Comparison of ENCODE assay signal across 2 cellular contexts in the genomic region with DNA sequence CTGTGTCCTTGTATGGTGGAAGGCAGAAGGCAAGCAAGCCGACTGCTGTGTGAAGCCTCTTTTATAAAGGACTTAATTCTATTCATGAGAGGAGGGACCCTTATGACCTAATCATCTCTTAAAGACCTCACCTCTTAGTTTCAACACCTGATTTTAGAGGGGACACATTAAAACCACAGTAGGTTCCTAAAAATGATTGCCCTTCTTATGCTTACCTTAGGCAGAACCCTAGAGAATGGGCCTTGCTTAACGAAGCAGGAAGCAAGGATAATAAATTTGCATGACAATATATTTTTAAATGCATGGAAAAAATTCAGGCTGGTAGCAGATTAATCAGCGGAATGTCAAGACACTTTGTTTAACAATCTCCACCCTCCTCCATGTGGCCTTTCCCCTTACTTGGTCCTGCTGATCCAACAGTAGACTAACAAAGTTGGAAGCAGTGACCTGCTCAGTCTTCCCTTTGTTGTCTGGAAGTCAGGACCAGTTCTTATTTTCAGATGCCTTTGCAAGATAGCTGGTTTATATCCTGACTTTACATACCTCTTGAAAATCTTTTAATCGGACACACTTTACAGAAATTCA.
TF ChIP-seq lines count a peak whose summit lies in the region.

No MANE protein-coding gene starts in this region.

TF ChIP-seq in A549, 52 proteins besides CTCF, POLR2A, EP300 and RAD21 (continued from another document):
- TF ChIP-seq RNF2 (IDR thresholded peaks at IDR 0.05; ENCODE audit: borderline replicate concordance, low read depth) (no peak), CEBPB (IDR thresholded peaks at IDR 0.05) (no peak), RCOR1 (IDR thresholded peaks at IDR 0.05; ENCODE audit: low read depth, low read length) (no peak), BHLHE40 (IDR thresholded peaks at IDR 0.05; ENCODE audit: low read depth, low read length) (no peak), ZSCAN20 (CRISPR knock-in tag; IDR thresholded peaks at IDR 0.05) (no peak), HOXA7 (CRISPR knock-in tag; IDR thresholded peaks at IDR 0.05) (no peak), HES2 (IDR thresholded peaks at IDR 0.05) (no peak), SMC3 (IDR thresholded peaks at IDR 0.05) (no peak)

TF ChIP-seq in IMR-90, 13 proteins besides CTCF, POLR2A, EP300 and RAD21 (continued from another document):
- TF ChIP-seq BHLHE40 (IDR thresholded peaks at IDR 0.05; ENCODE audit: low read depth, low read length): no peak
- TF ChIP-seq ELK1 (IDR thresholded peaks at IDR 0.05; ENCODE audit: borderline replicate concordance, low read depth, low read length): no peak
- TF ChIP-seq MAFK (IDR thresholded peaks at IDR 0.05; ENCODE audit: low read depth, low read length): no peak
- no peak for TF ChIP-seq RFX5 (IDR thresholded peaks at IDR 0.05; ENCODE audit: low read depth, low read length)
- TF ChIP-seq, protein P1, sequence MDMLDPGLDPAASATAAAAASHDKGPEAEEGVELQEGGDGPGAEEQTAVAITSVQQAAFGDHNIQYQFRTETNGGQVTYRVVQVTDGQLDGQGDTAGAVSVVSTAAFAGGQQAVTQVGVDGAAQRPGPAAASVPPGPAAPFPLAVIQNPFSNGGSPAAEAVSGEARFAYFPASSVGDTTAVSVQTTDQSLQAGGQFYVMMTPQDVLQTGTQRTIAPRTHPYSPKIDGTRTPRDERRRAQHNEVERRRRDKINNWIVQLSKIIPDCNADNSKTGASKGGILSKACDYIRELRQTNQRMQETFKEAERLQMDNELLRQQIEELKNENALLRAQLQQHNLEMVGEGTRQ (IDR thresholded peaks at IDR 0.05; ENCODE audit: low read depth, low read length): no peak
- TF ChIP-seq NFE2L2 (IDR thresholded peaks at IDR 0.05; ENCODE audit: low read depth, low read length): no peak
- no peak for TF ChIP-seq CHD1 (IDR thresholded peaks at IDR 0.05; ENCODE audit: low read depth, low read length)
